ENCODE assay signal across 9 cellular contexts in genomic region chr1:93349231-93350135, GRCh38. TPM values are rescaled to one million over a fixed set of nuclear protein-coding genes. Genes with fewer than 3 reads are reported as not detected.
DNase-seq lines count a peak whose midpoint lies in the region; TF ChIP-seq lines count a peak whose summit lies in the region.
"Had no signal": no experiment of that assay in that cellular context is flagged by ENCODE, and none has a peak within 500 bp of the region (broad histone marks: within the 10 kb centered on the region; RNA-seq: fewer than 3 reads in every experiment).

No MANE protein-coding gene starts in this region.

- H3K79me2 ChIP-seq in OCI-LY3 (ENCODE audit: low read length), result peaks cover 99% of the 10 kb centered on the region

- H3K27me3 Mint-ChIP-seq in progenitor cell of endocrine pancreas, result no peaks in the 10 kb centered on the region

- peak overlapping the region; percentile 25 for H3K4me3 Mint-ChIP-seq in progenitor cell of endocrine pancreas (ENCODE audit: low read depth)

- no peak overlapping the region for H2AFZ ChIP-seq in OCI-LY3 (ENCODE audit: low read depth, low read length)

- no peak for DNase-seq in GM12865 (ENCODE audit: low read depth)
- no peak for DNase-seq in effector memory CD4-positive, alpha-beta T cell
- no peak for DNase-seq in progenitor cell of endocrine pancreas (ENCODE audit: low spot score, unreplicated experiment)
- no peak for DNase-seq in 8988T
- DNase-seq in foreskin melanocyte, result no peak
- no peak for DNase-seq in GOT3 (lab: John Stamatoyannopoulos, UW)
- DNase-seq in stimulated activated naive CD4-positive, alpha-beta T cell (lab: John Stamatoyannopoulos, UW), result no peak

- H4K20me1 ChIP-seq in OCI-LY3 (ENCODE audit: insufficient read depth, low read length), result peaks cover 58% of the 10 kb centered on the region

- H3K36me3 Mint-ChIP-seq in progenitor cell of endocrine pancreas (ENCODE audit: insufficient read depth), result peaks cover 2% of the 10 kb centered on the region

- peak overlapping the region; percentile 12; the same call in 1 of the 2 replicates for H3K27ac ChIP-seq in OCI-LY3 (ENCODE audit: low read length)
- no peak overlapping the region for H3K27ac ChIP-seq in effector memory CD4-positive, alpha-beta T cell (ENCODE audit: insufficient read depth, low read length, poor library complexity, severe bottlenecking)
- H3K27ac ChIP-seq: SJSA1 had no signal

- H3K27me3 ChIP-seq in OCI-LY3 (ENCODE audit: low read depth, low read length), result no peaks in the 10 kb centered on the region
- no peaks in the 10 kb centered on the region for H3K27me3 ChIP-seq in effector memory CD4-positive, alpha-beta T cell (replicated peaks; ENCODE audit: control insufficient read depth, insufficient read depth, low read length, poor library complexity, severe bottlenecking)
- H3K27me3 ChIP-seq: SJSA1 had no signal

- peaks cover 25% of the 10 kb centered on the region for H3K4me1 Mint-ChIP-seq in progenitor cell of endocrine pancreas (ENCODE audit: low read depth)

- H3K4me3 ChIP-seq in GM12865 (ENCODE audit: low read depth, low read length) (peak overlapping the region; percentile 92), OCI-LY3 (ENCODE audit: low read length) (peak overlapping the region; percentile 99)
- peak overlapping the region; percentile 96 for H3K4me3 ChIP-seq in effector memory CD4-positive, alpha-beta T cell (ENCODE audit: insufficient read depth, low read depth, low read length, poor library complexity, severe bottlenecking)

- no peak for TF ChIP-seq CTCF in GM12865 (IDR thresholded peaks at IDR 0.05; ENCODE audit: insufficient read depth, low read depth, low read length, missing control alignments)
- TF ChIP-seq CTCF in OCI-LY3 (IDR thresholded peaks at IDR 0.05; ENCODE audit: low read depth, low read length), result no peak
- no peak for TF ChIP-seq CTCF in progenitor cell of endocrine pancreas (IDR thresholded peaks at IDR 0.05; ENCODE audit: unreplicated experiment)

- peak overlapping the region; percentile 67 for H3K4me2 ChIP-seq in OCI-LY3 (ENCODE audit: low read length)

- H3K4me1 ChIP-seq in OCI-LY3 (ENCODE audit: low read length), result peaks cover 35% of the 10 kb centered on the region
- peaks cover 9% of the 10 kb centered on the region for H3K4me1 ChIP-seq in effector memory CD4-positive, alpha-beta T cell (ENCODE audit: control insufficient read depth, insufficient read depth, low read length, poor library complexity, severe bottlenecking)

- H3K36me3 ChIP-seq in OCI-LY3 (replicated peaks; ENCODE audit: low read depth, low read length), result peaks cover 14% of the 10 kb centered on the region
- H3K36me3 ChIP-seq in effector memory CD4-positive, alpha-beta T cell (ENCODE audit: control insufficient read depth, insufficient read depth, low read length), result peaks cover 12% of the 10 kb centered on the region

- H3K9me3 ChIP-seq in OCI-LY3 (ENCODE audit: insufficient read depth, low read length), result no peaks in the 10 kb centered on the region
- no peaks in the 10 kb centered on the region for H3K9me3 ChIP-seq in effector memory CD4-positive, alpha-beta T cell (ENCODE audit: control insufficient read depth, low read length)
- H3K9me3 ChIP-seq: SJSA1 had no signal

- peak overlapping the region; percentile 99 for H3K9ac ChIP-seq in OCI-LY3 (ENCODE audit: low read length)

- no peak overlapping the region for H3K27ac Mint-ChIP-seq in progenitor cell of endocrine pancreas

- no peaks in the 10 kb centered on the region for H3K9me3 Mint-ChIP-seq in progenitor cell of endocrine pancreas (ENCODE audit: low read depth)

RNA-seq across cellular contexts. Expression of gene DR1, which starts 3.8 kb away (rescaled TPM):
- 35.9 and 36.8 TPM in 2 replicates for total RNA-seq in progenitor cell of endocrine pancreas
